ENCODE assay signal across 1 cellular context in the genomic region with DNA sequence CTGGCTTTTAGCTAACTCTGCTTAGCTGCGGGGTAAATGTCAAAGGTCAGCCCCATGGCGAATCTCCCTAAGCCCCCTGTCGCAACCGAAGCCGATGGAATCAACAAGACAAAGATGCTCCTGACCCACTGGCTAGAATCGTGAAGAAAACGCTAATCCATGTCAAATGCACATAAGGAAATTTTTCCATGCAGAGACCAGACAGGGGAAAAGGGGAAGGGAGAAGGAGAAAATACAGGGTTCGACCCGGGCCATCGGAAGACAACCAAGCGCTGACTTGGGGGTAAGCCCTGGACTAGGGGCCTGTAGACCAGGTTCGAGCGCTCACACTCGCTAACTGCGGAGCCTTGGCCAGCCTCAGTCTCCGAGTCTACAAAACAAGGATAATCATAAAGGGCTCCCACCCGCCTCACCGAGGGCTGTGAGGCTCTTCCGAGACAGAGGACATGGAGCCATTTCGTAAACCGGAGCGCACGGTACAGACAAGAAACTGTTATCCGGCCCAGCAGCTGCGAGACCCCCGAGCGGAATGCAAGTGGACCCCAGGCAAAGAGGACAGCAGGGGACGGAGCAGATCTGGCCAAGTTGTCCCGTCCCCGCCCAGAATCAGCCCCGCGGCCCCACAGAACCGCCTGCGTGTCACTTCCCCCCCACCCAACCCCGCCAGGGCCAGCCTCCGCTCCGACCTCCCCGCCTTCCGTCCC.
TF ChIP-seq lines count a peak whose summit lies in the region.

No MANE protein-coding gene starts in this region.

TF ChIP-seq in IMR-90, 13 proteins besides CTCF, POLR2A, EP300 and RAD21:
- TF ChIP-seq FOS (IDR thresholded peaks at IDR 0.05; ENCODE audit: low read depth, low read length) (no peak), NFE2L2 (IDR thresholded peaks at IDR 0.05; ENCODE audit: low read depth, low read length) (no peak), BHLHE40 (IDR thresholded peaks at IDR 0.05; ENCODE audit: low read depth, low read length) (no peak), MAZ (IDR thresholded peaks at IDR 0.05; ENCODE audit: borderline replicate concordance, low read depth, low read length) (no peak), CEBPB (IDR thresholded peaks at IDR 0.05; ENCODE audit: low read depth, low read length) (no peak), CHD1 (IDR thresholded peaks at IDR 0.05; ENCODE audit: low read depth, low read length) (no peak), MXI1 (IDR thresholded peaks at IDR 0.05; ENCODE audit: borderline replicate concordance, low read depth, low read length) (no peak), RCOR1 (IDR thresholded peaks at IDR 0.05; ENCODE audit: insufficient replicate concordance, low read length) (no peak), SMC3 (IDR thresholded peaks at IDR 0.05; ENCODE audit: low read depth, low read length) (no peak), MAFK (IDR thresholded peaks at IDR 0.05; ENCODE audit: low read depth, low read length) (no peak), RFX5 (IDR thresholded peaks at IDR 0.05; ENCODE audit: low read depth, low read length) (no peak)
- TF ChIP-seq, protein P1, sequence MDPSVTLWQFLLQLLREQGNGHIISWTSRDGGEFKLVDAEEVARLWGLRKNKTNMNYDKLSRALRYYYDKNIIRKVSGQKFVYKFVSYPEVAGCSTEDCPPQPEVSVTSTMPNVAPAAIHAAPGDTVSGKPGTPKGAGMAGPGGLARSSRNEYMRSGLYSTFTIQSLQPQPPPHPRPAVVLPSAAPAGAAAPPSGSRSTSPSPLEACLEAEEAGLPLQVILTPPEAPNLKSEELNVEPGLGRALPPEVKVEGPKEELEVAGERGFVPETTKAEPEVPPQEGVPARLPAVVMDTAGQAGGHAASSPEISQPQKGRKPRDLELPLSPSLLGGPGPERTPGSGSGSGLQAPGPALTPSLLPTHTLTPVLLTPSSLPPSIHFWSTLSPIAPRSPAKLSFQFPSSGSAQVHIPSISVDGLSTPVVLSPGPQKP (IDR thresholded peaks at IDR 0.05; ENCODE audit: borderline replicate concordance, low read depth, low read length), result no peak
- TF ChIP-seq, protein P2, sequence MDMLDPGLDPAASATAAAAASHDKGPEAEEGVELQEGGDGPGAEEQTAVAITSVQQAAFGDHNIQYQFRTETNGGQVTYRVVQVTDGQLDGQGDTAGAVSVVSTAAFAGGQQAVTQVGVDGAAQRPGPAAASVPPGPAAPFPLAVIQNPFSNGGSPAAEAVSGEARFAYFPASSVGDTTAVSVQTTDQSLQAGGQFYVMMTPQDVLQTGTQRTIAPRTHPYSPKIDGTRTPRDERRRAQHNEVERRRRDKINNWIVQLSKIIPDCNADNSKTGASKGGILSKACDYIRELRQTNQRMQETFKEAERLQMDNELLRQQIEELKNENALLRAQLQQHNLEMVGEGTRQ (IDR thresholded peaks at IDR 0.05; ENCODE audit: low read depth, low read length), result no peak
